ENCODE assay signal across 1 cellular context in the genomic region with DNA sequence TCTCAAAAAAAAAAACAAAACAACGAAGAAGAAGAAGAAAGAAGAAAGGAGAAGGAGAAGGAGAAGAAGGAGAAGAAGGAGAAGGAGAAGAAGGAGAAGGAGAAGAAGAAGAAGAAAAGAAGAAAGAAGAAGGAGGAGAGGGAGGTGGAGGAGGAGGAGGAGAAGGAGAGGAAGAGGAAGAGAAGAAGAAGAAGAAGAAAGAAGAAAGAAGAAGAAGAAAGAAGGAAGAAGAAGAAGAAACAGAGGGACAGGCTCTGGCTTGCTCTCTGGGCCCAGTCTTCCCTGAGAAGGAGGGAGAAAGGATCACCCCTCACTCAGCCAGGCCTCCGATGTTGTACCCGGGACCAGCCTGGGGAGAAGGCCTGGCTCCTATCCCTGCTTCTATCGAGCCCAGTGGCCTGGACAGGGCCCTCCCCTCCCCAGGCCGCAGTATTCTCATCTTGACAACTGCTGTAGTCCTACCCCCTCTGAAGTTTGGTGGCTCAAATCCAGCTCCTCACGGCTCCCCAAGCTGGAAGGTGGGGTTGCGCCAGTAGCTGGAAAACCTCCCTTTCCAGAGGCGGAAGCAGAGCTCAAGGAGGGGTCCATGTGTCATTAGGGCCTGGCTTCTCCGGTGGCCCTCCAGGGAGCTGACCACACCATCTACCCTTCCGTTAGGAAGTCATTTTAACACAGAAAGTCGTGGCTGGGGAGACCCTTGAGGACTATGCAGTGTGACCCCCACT.
TF ChIP-seq lines count a peak whose summit lies in the region.

No MANE protein-coding gene starts in this region.

TF ChIP-seq in IMR-90, 13 proteins besides CTCF, POLR2A, EP300 and RAD21:
- TF ChIP-seq CEBPB (IDR thresholded peaks at IDR 0.05; ENCODE audit: low read depth, low read length) (no peak), RCOR1 (IDR thresholded peaks at IDR 0.05; ENCODE audit: insufficient replicate concordance, low read length) (no peak), CHD1 (IDR thresholded peaks at IDR 0.05; ENCODE audit: low read depth, low read length) (no peak), FOS (IDR thresholded peaks at IDR 0.05; ENCODE audit: low read depth, low read length) (no peak), RFX5 (IDR thresholded peaks at IDR 0.05; ENCODE audit: low read depth, low read length) (no peak), BHLHE40 (IDR thresholded peaks at IDR 0.05; ENCODE audit: low read depth, low read length) (no peak), MAFK (IDR thresholded peaks at IDR 0.05; ENCODE audit: low read depth, low read length) (no peak), SMC3 (IDR thresholded peaks at IDR 0.05; ENCODE audit: low read depth, low read length) (no peak), MXI1 (IDR thresholded peaks at IDR 0.05; ENCODE audit: borderline replicate concordance, low read depth, low read length) (no peak), NFE2L2 (IDR thresholded peaks at IDR 0.05; ENCODE audit: low read depth, low read length) (no peak), ELK1 (IDR thresholded peaks at IDR 0.05; ENCODE audit: borderline replicate concordance, low read depth, low read length) (no peak), MAZ (IDR thresholded peaks at IDR 0.05; ENCODE audit: borderline replicate concordance, low read depth, low read length) (no peak)
- TF ChIP-seq, protein P1, sequence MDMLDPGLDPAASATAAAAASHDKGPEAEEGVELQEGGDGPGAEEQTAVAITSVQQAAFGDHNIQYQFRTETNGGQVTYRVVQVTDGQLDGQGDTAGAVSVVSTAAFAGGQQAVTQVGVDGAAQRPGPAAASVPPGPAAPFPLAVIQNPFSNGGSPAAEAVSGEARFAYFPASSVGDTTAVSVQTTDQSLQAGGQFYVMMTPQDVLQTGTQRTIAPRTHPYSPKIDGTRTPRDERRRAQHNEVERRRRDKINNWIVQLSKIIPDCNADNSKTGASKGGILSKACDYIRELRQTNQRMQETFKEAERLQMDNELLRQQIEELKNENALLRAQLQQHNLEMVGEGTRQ (IDR thresholded peaks at IDR 0.05; ENCODE audit: low read depth, low read length): no peak
